15 cellular contexts compared by ENCODE assay signal in genomic region chr6:158206740-158207451, GRCh38. TPM values are rescaled to one million over a fixed set of nuclear protein-coding genes. Genes with fewer than 3 reads are reported as not detected.
A peak's percentile ranks its signal among the peaks of the same experiment; 100 is the strongest.
DNase-seq lines count a peak whose midpoint lies in the region; ATAC-seq and TF ChIP-seq lines count a peak whose summit lies in the region.
"Had no signal": no experiment of that assay in that cellular context is flagged by ENCODE, and none has a peak within 500 bp of the region (broad histone marks: within the 10 kb centered on the region; RNA-seq: fewer than 3 reads in every experiment).

No MANE protein-coding gene starts in this region.

- peak overlapping the region; percentile 64 for H2AFZ ChIP-seq in IMR-90 (replicated peaks; ENCODE audit: low read length, poor library complexity)

- peaks cover 16% of the 10 kb centered on the region for H3K4me1 Mint-ChIP-seq in endothelial cell (ENCODE audit: unreplicated experiment)

- H3K27me3 Mint-ChIP-seq in endothelial cell (ENCODE audit: unreplicated experiment), result no peaks in the 10 kb centered on the region

- H3K14ac ChIP-seq in IMR-90 (replicated peaks; ENCODE audit: low read depth, low read length), result peak overlapping the region; percentile 49

- no peak for TF ChIP-seq RAD21 in IMR-90 (IDR thresholded peaks at IDR 0.05; ENCODE audit: low read length)

- peak overlapping the region; percentile 2 for H2AK9ac ChIP-seq in IMR-90 (replicated peaks; ENCODE audit: low read depth, low read length, poor library complexity)

- H2AK5ac ChIP-seq in IMR-90 (ENCODE audit: low read depth, low read length), result no peak overlapping the region

- H2BK120ac ChIP-seq in IMR-90 (ENCODE audit: low read depth, low read length), result peak overlapping the region; percentile 33

- peak overlapping the region; percentile 17; the same call in 1 of the 3 replicates for H2BK15ac ChIP-seq in IMR-90 (ENCODE audit: low read depth, low read length)

- H3K27ac ChIP-seq in IMR-90 (ENCODE audit: insufficient read depth, low read length) (no peak overlapping the region), WERI-Rb-1 (no peak overlapping the region)
- H3K27ac ChIP-seq: BLaER1 treated with 17β-estradiol and CSF1 and Interleukin-3, amounts not matched to agents 10 nM and 100 nM had no signal

- TF ChIP-seq POLR2A in IMR-90 (IDR thresholded peaks at IDR 0.05; ENCODE audit: low read depth, low read length), result no peak

- H4K5ac ChIP-seq in IMR-90 (ENCODE audit: low read depth, low read length), result no peak overlapping the region

- H3K9me3 ChIP-seq in IMR-90 (ENCODE audit: control insufficient read depth, insufficient read depth, low read length) (no peaks in the 10 kb centered on the region), WERI-Rb-1 (ENCODE audit: severe bottlenecking) (no peaks in the 10 kb centered on the region)
- H3K9me3 ChIP-seq: BLaER1 treated with 17β-estradiol and CSF1 and Interleukin-3, amounts not matched to agents 10 nM and 100 nM had no signal

- peaks cover 3% of the 10 kb centered on the region; the same call in 1 of the 2 replicates for H3K4me1 ChIP-seq in IMR-90 (ENCODE audit: control insufficient read depth, insufficient read depth, low read length)

- H3K36me3 ChIP-seq in IMR-90 (ENCODE audit: control insufficient read depth, insufficient read depth, low read length), result no peaks in the 10 kb centered on the region
- no peaks in the 10 kb centered on the region for H3K36me3 ChIP-seq in WERI-Rb-1
- H3K36me3 ChIP-seq: BLaER1 treated with 17β-estradiol and CSF1 and Interleukin-3, amounts not matched to agents 10 nM and 100 nM had no signal

- no peak for TF ChIP-seq CTCF in AG10803 (conservative IDR thresholded peaks at IDR 0.05; ENCODE audit: low read length)
- no peak for TF ChIP-seq CTCF in IMR-90 (conservative IDR thresholded peaks at IDR 0.05; ENCODE audit: low read depth, low read length)
- TF ChIP-seq CTCF in endothelial cell (IDR thresholded peaks at IDR 0.05; ENCODE audit: unreplicated experiment), result no peak
- TF ChIP-seq CTCF in WERI-Rb-1 (IDR thresholded peaks at IDR 0.05; ENCODE audit: low read depth, low read length), result no peak

- no peaks in the 10 kb centered on the region for H3K27me3 ChIP-seq in IMR-90 (ENCODE audit: control insufficient read depth, insufficient read depth, low read length)
- no peaks in the 10 kb centered on the region for H3K27me3 ChIP-seq in WERI-Rb-1 (ENCODE audit: insufficient read depth, low read depth, severe bottlenecking)
- H3K27me3 ChIP-seq: BLaER1 treated with 17β-estradiol and CSF1 and Interleukin-3, amounts not matched to agents 10 nM and 100 nM had no signal

- H4K8ac ChIP-seq in IMR-90 (ENCODE audit: low read depth in 2 of 2, low read length in 2 of 2), result peak overlapping the region in 1 of 2 experiments; percentile 10; a peak in 1 of 4 replicates

- H3K18ac ChIP-seq in IMR-90 (ENCODE audit: low read depth, low read length), result peak overlapping the region; percentile 16; the same call in 1 of the 2 replicates

- no peak overlapping the region for H3K56ac ChIP-seq in IMR-90 (ENCODE audit: extremely low read depth, insufficient read depth, low read length)

- H3K27ac Mint-ChIP-seq in endothelial cell (ENCODE audit: unreplicated experiment), result peak overlapping the region; percentile 43
- H3K27ac Mint-ChIP-seq: naive thymus-derived CD8-positive, alpha-beta T cell had no signal

- 0 out of 2 replicates have a peak, but pooled peaks cover 4% of the 10 kb centered on the region for H3K9me1 ChIP-seq in IMR-90 (ENCODE audit: insufficient read depth, low read length)

- CTCF ChIA-PET in IMR-90 (lab: Yijun Ruan, JAX), result interaction anchor here (0.5 kb wide), 1 partner anchor 31 kb away, joined by 3 read pairs; no protein-coding TSS in a partner anchor

- no peaks in the 10 kb centered on the region for H3K36me3 Mint-ChIP-seq in endothelial cell (ENCODE audit: low read depth, unreplicated experiment)
- H3K36me3 Mint-ChIP-seq: naive thymus-derived CD8-positive, alpha-beta T cell had no signal

- intact Hi-C loops in IMR-90 (cut with micrococcal nuclease), result no loop called here

- no peaks in the 10 kb centered on the region for H3K79me1 ChIP-seq in IMR-90 (ENCODE audit: low read depth in 1 of 2, low read length in 2 of 2)

- ATAC-seq in GM19035 (IDR thresholded peaks at IDR 0.05; ENCODE audit: unreplicated experiment) (peak; percentile 39), IMR-90 (ENCODE audit: low read depth) (peak; percentile 12; the same call in 1 of the 2 replicates), HG03457 (IDR thresholded peaks at IDR 0.05; ENCODE audit: unreplicated experiment) (no peak)
- ATAC-seq: naive thymus-derived CD8-positive, alpha-beta T cell had no signal

- H3K4ac ChIP-seq in IMR-90 (ENCODE audit: low read depth, low read length), result peak overlapping the region; percentile 42; the same call in 1 of the 2 replicates

- WGBS in IMR-90 (ENCODE audit: extremely low coverage in 2 of 2, insufficient read length in 1 of 2), 2 experiments, result 80% methylated on average over 1 of the region's 7 CpGs; no CpG with 5 or more reads in 1 of the 2 experiments

- H2BK20ac ChIP-seq in IMR-90 (ENCODE audit: low read depth, low read length), result peak overlapping the region; percentile 76; the same call in 1 of the 2 replicates

- no peaks in the 10 kb centered on the region for H3K9me3 Mint-ChIP-seq in endothelial cell (ENCODE audit: unreplicated experiment)
- H3K9me3 Mint-ChIP-seq: naive thymus-derived CD8-positive, alpha-beta T cell had no signal

- H4K91ac ChIP-seq in IMR-90 (ENCODE audit: insufficient read depth, low read depth, low read length), result no peak overlapping the region

- dilution Hi-C loops in IMR-90 (cut with HindIII; ENCODE audit: low sequenced_read_pairs, unreplicated experiment), result no loop called here

- H4K20me1 ChIP-seq in IMR-90 (ENCODE audit: insufficient read depth, low read length), result no peaks in the 10 kb centered on the region
- H4K20me1 ChIP-seq: BLaER1 treated with 17β-estradiol and CSF1 and Interleukin-3, amounts not matched to agents 10 nM and 100 nM had no signal

- no peak overlapping the region for H3K4me3 Mint-ChIP-seq in endothelial cell (ENCODE audit: unreplicated experiment)
- H3K4me3 Mint-ChIP-seq: naive thymus-derived CD8-positive, alpha-beta T cell had no signal

- H3K4me3 ChIP-seq in AG10803 (ENCODE audit: low read length) (no peak overlapping the region), IMR-90 (ENCODE audit: insufficient read depth, low read depth, low read length) (no peak overlapping the region), WERI-Rb-1 (ENCODE audit: low read depth, low read length) (no peak overlapping the region)
- H3K4me3 ChIP-seq: BLaER1 treated with 17β-estradiol and CSF1 and Interleukin-3, amounts not matched to agents 10 nM and 100 nM; skin epidermis had no signal

- H3K4me2 ChIP-seq in IMR-90 (ENCODE audit: low read depth, low read length), result peak overlapping the region; percentile 66; the same call in 1 of the 2 replicates

- no peak overlapping the region for H3K9ac ChIP-seq in IMR-90 (ENCODE audit: low read depth, low read length)

- in situ Hi-C loops in IMR-90 (cut with MboI; ENCODE audit: low sequenced_read_pairs), result loop anchor here (25.0 kb wide), 1 partner anchor 905 kb away; no protein-coding TSS in a partner anchor

- peak overlapping the region; percentile 23; the same call in 1 of the 2 replicates for H3K23ac ChIP-seq in IMR-90 (ENCODE audit: low read depth, low read length)

- POLR2A ChIA-PET in IMR-90 (lab: Charles Lee; ENCODE audit: unreplicated experiment), result no interaction called here

- no TSS peak for BruUV-seq in IMR-90 (replicated peaks; lab: Mats Ljungman, UMichigan)

- DNase-seq in AG10803 (ENCODE audit: low read depth) (peak; percentile 47), IMR-90 (no peak), endothelial cell (ENCODE audit: low spot score) (no peak), WERI-Rb-1 (no peak), NCI-H1694 treated with DMSO at 0.1 percent for 48 hours (lab: John Stamatoyannopoulos, UW) (no peak), NCI-H748 (lab: John Stamatoyannopoulos, UW; ENCODE audit: unreplicated experiment) (no peak)
- DNase-seq: GOT3; kidney glomerular epithelial cell; naive thymus-derived CD8-positive, alpha-beta T cell; NCI-H2029 treated with DMSO at 0.1 percent for 48 hours; T-helper 9 cell had no signal

- peak overlapping the region; percentile 69 for H2BK5ac ChIP-seq in IMR-90 (ENCODE audit: low read depth, low read length, poor library complexity, severe bottlenecking)

TF ChIP-seq in IMR-90, 13 proteins besides CTCF, POLR2A, EP300 and RAD21 (continues in another document):
- TF ChIP-seq CEBPB (IDR thresholded peaks at IDR 0.05; ENCODE audit: low read depth, low read length), result no peak
- TF ChIP-seq FOS (IDR thresholded peaks at IDR 0.05; ENCODE audit: low read depth, low read length), result no peak
- TF ChIP-seq MAFK (IDR thresholded peaks at IDR 0.05; ENCODE audit: low read depth, low read length), result no peak
- TF ChIP-seq BHLHE40 (IDR thresholded peaks at IDR 0.05; ENCODE audit: low read depth, low read length), result no peak
- no peak for TF ChIP-seq CHD1 (IDR thresholded peaks at IDR 0.05; ENCODE audit: low read depth, low read length)
- no peak for TF ChIP-seq MAZ (IDR thresholded peaks at IDR 0.05; ENCODE audit: borderline replicate concordance, low read depth, low read length)
- TF ChIP-seq RFX5 (IDR thresholded peaks at IDR 0.05; ENCODE audit: low read depth, low read length), result no peak
- no peak for TF ChIP-seq SMC3 (IDR thresholded peaks at IDR 0.05; ENCODE audit: low read depth, low read length)
- no peak for TF ChIP-seq USF2 (IDR thresholded peaks at IDR 0.05; ENCODE audit: low read depth, low read length)
- no peak for TF ChIP-seq MXI1 (IDR thresholded peaks at IDR 0.05; ENCODE audit: borderline replicate concordance, low read depth, low read length)
- TF ChIP-seq NFE2L2 (IDR thresholded peaks at IDR 0.05; ENCODE audit: low read depth, low read length), result no peak

RNA-seq across cellular contexts. Expression of gene GTF2H5, which starts 38.7 kb away (rescaled TPM):
- total RNA-seq in IMR-90 (2012; rRNA removed), result 3.9 and 6.1 TPM in 2 replicates
- polyA plus RNA-seq in IMR-90 (2012; rRNA removed), result 8.4 and 8.5 TPM in 2 replicates
- polyA plus RNA-seq in IMR-90 (2012; cell fraction: cytosol; rRNA removed), result 1.2 and 3.1 TPM in 2 replicates
- 0.39 and 3.2 TPM in 2 replicates for polyA plus RNA-seq in IMR-90 (2012; cell fraction: nucleus; rRNA removed; ENCODE audit: low replicate concordance)
- 29.9 TPM for total RNA-seq in endothelial cell (ENCODE audit: unreplicated experiment)

RNA-seq across cellular contexts. Expression of gene SERAC1, which starts 38.8 kb away (rescaled TPM):
- total RNA-seq in IMR-90 (2012; rRNA removed), result 15.6 and 16.9 TPM in 2 replicates
- 6.7 and 7.7 TPM in 2 replicates for polyA plus RNA-seq in IMR-90 (2012; rRNA removed)
- polyA plus RNA-seq in IMR-90 (2012; cell fraction: cytosol; rRNA removed), result 1.6 and 1.7 TPM in 2 replicates
- 2.2 and 13.6 TPM in 2 replicates for polyA plus RNA-seq in IMR-90 (2012; cell fraction: nucleus; rRNA removed; ENCODE audit: low replicate concordance)
- total RNA-seq in endothelial cell (ENCODE audit: unreplicated experiment), result 13.8 TPM
